In the genomic region with DNA sequence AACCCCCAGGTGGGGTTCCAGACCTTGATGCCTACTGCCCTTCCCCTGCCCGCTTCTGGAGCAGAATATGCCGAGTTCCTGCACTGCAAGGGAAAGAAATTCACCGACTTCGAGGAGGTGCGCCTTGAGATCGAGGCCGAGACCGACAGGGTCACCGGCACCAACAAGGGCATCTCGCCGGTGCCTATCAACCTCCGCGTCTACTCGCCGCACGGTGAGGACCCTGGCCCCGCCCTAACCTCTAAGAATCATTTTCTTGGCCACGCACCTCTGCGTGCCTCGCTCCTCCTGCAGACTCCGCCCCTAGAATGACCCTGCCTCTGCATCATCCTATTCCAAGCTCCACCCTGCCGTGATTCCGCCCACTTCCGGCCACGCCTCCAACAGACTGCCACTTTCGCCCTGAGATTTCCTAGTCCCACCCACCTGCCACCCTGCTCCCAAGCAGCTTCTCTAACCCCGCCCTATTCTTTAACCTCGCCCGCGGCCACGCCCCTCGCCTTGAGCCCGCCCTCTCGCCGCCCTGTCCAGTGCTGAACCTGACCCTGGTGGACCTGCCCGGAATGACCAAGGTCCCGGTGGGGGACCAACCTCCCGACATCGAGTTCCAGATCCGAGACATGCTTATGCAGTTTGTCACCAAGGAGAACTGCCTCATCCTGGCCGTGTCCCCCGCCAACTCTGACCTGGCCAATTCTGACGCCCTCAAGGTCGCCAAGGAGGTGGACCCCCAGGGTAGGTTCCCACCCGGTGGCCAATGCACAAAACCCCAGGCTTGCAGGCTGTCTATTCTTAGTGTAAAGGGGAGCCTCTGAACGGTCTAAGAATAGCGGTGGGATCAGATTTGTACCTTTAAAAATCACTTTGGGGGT, we compare ENCODE assay signal across 8 cellular contexts. TPM values are rescaled to one million over a fixed set of nuclear protein-coding genes. Genes with fewer than 3 reads are reported as not detected.
DNase-seq lines count a peak whose midpoint lies in the region; ATAC-seq, FAIRE-seq and TF ChIP-seq lines count a peak whose summit lies in the region.

No MANE protein-coding gene starts in this region.

- H3K27ac Mint-ChIP-seq in CD4-positive, CD25-positive, alpha-beta regulatory T cell = peak overlapping the region; percentile 3 to 92 (median 65)
- H3K27ac Mint-ChIP-seq in T-helper 2 cell treated with Interferon-gamma antibody and Interleukin-4, amounts not matched to agents 5 μg/mL and 100 μg/mL, for 36 hours = peak overlapping the region; percentile 28

- H3K9ac ChIP-seq in HUES64 (ENCODE audit: low read depth, low read length) = peak overlapping the region; percentile 15; the same call in 1 of the 2 replicates

- no peaks in the 10 kb centered on the region for H3K27me3 ChIP-seq in CD4-positive, CD25-positive, alpha-beta regulatory T cell (ENCODE audit: control insufficient read depth, insufficient read depth, low read length)
- no peaks in the 10 kb centered on the region for H3K27me3 ChIP-seq in HUES64 (ENCODE audit: insufficient read depth, low read length)

- DNase-seq in CD4-positive, CD25-positive, alpha-beta regulatory T cell = peak; percentile 85 to 93 (median 85)
- DNase-seq in GM20000 (ENCODE audit: low spot score) (peak; percentile 96), astrocyte of the cerebellum (ENCODE audit: low read depth) (peak; percentile 59), hippocampal formation (lab: John Stamatoyannopoulos, UW) (peak; percentile 57 to 83), retina (peak; percentile 94), urothelium cell line (ENCODE audit: low spot score) (no peak)
- peak; percentile 95 for DNase-seq in T-helper 2 cell treated with Interferon-gamma antibody and Interleukin-4, amounts not matched to agents 5 μg/mL and 100 μg/mL, for 36 hours (ENCODE audit: low spot score)

- H3K4me3 Mint-ChIP-seq in CD4-positive, CD25-positive, alpha-beta regulatory T cell = peak overlapping the region; percentile 50 to 88 (median 70)
- H3K4me3 Mint-ChIP-seq in T-helper 2 cell treated with Interferon-gamma antibody and Interleukin-4, amounts not matched to agents 5 μg/mL and 100 μg/mL, for 36 hours = peak overlapping the region; percentile 84

- no peaks in the 10 kb centered on the region for H3K9me3 ChIP-seq in CD4-positive, CD25-positive, alpha-beta regulatory T cell (ENCODE audit: control insufficient read depth in 2 of 2, low read length in 2 of 2)
- H3K9me3 ChIP-seq in HUES64 (ENCODE audit: insufficient read depth, low read depth, low read length) = no peaks in the 10 kb centered on the region

- no peaks in the 10 kb centered on the region for H3K36me3 Mint-ChIP-seq in CD4-positive, CD25-positive, alpha-beta regulatory T cell
- H3K36me3 Mint-ChIP-seq in T-helper 2 cell treated with Interferon-gamma antibody and Interleukin-4, amounts not matched to agents 5 μg/mL and 100 μg/mL, for 36 hours (ENCODE audit: low read depth) = no peaks in the 10 kb centered on the region

- FAIRE-seq in urothelium cell line (lab: Jason Lieb, UNC) = no peak

- H3K27me3 Mint-ChIP-seq in CD4-positive, CD25-positive, alpha-beta regulatory T cell = peaks cover 4% of the 10 kb centered on the region
- peaks cover 3% of the 10 kb centered on the region for H3K27me3 Mint-ChIP-seq in T-helper 2 cell treated with Interferon-gamma antibody and Interleukin-4, amounts not matched to agents 5 μg/mL and 100 μg/mL, for 36 hours (ENCODE audit: low read depth)

- peak; percentile 88 to 90 for ATAC-seq in CD4-positive, CD25-positive, alpha-beta regulatory T cell (ENCODE audit: low read depth in 2 of 2)

- in situ Hi-C loops in astrocyte of the cerebellum (cut with HindIII; ENCODE audit: low sequenced_read_pairs) = no loop called here

- H3K4me1 Mint-ChIP-seq in CD4-positive, CD25-positive, alpha-beta regulatory T cell = peaks cover 5 to 18% (median 9%) of the 10 kb centered on the region in 4 donors
- H3K4me1 Mint-ChIP-seq in T-helper 2 cell treated with Interferon-gamma antibody and Interleukin-4, amounts not matched to agents 5 μg/mL and 100 μg/mL, for 36 hours (ENCODE audit: low read depth) = peaks cover 10% of the 10 kb centered on the region

- H3K36me3 ChIP-seq in CD4-positive, CD25-positive, alpha-beta regulatory T cell (ENCODE audit: control insufficient read depth, insufficient read depth, low read length) = no peaks in the 10 kb centered on the region
- H3K36me3 ChIP-seq in HUES64 (ENCODE audit: insufficient read depth, low read length) = peaks cover 40% of the 10 kb centered on the region

- peak overlapping the region; percentile 60 for H3K4me3 ChIP-seq in CD4-positive, CD25-positive, alpha-beta regulatory T cell (ENCODE audit: low read depth, low read length)
- peak overlapping the region; percentile 44 for H3K4me3 ChIP-seq in HUES64 (ENCODE audit: low read length)
- H3K4me3 ChIP-seq in astrocyte of the cerebellum (ENCODE audit: low read depth, low read length) = peak overlapping the region; percentile 29

- peaks cover 15% of the 10 kb centered on the region for H3K4me1 ChIP-seq in CD4-positive, CD25-positive, alpha-beta regulatory T cell (ENCODE audit: control insufficient read depth, insufficient read depth, low read length, poor library complexity, severe bottlenecking)
- 0 out of 2 replicates have a peak, but pooled peaks cover 3% of the 10 kb centered on the region for H3K4me1 ChIP-seq in HUES64 (ENCODE audit: insufficient read depth, low read length)

- WGBS in HUES64 = 29% methylated on average over 47 of the region's 47 CpGs

- H3K9me3 Mint-ChIP-seq in CD4-positive, CD25-positive, alpha-beta regulatory T cell = peaks cover 0 to 1% (median 0%) of the 10 kb centered on the region in 7 donors
- no peaks in the 10 kb centered on the region for H3K9me3 Mint-ChIP-seq in T-helper 2 cell treated with Interferon-gamma antibody and Interleukin-4, amounts not matched to agents 5 μg/mL and 100 μg/mL, for 36 hours

- no peak for TF ChIP-seq CTCF in GM20000 (IDR thresholded peaks at IDR 0.05; ENCODE audit: extremely low read depth, missing control alignments)
- TF ChIP-seq CTCF in astrocyte of the cerebellum (IDR thresholded peaks at IDR 0.05; ENCODE audit: low read depth, low read length, missing control alignments) = no peak

- H3K27ac ChIP-seq in CD4-positive, CD25-positive, alpha-beta regulatory T cell (ENCODE audit: insufficient read depth, low read length, poor library complexity, severe bottlenecking) = peak overlapping the region; percentile 47
- no peak overlapping the region for H3K27ac ChIP-seq in HUES64 (ENCODE audit: low read depth, low read length)

RNA-seq across cellular contexts. Expression of gene DNM1, which starts 15.6 kb away (rescaled TPM):
- total RNA-seq in CD4-positive, CD25-positive, alpha-beta regulatory T cell = 1.5 TPM
- not detected for polyA plus RNA-seq in CD4-positive, CD25-positive, alpha-beta regulatory T cell
- 27.4 TPM for polyA plus RNA-seq in HUES64 (2013, experiment 1 of 2)
- 32.6 TPM for polyA plus RNA-seq in HUES64 (2013, experiment 2 of 2)

RNA-seq across cellular contexts. Expression of gene CIZ1, which starts 27.4 kb away (rescaled TPM):
- 128 TPM for total RNA-seq in CD4-positive, CD25-positive, alpha-beta regulatory T cell
- 1 to 10 TPM; 7.2 to 9.3 (median 8.0) TPM for polyA plus RNA-seq in CD4-positive, CD25-positive, alpha-beta regulatory T cell
- 63.2 TPM for polyA plus RNA-seq in HUES64 (2013, experiment 1 of 2)
- polyA plus RNA-seq in HUES64 (2013, experiment 2 of 2) = 73.5 TPM

RNA-seq across cellular contexts. Expression of gene GOLGA2, which starts 57.1 kb away (rescaled TPM):
- total RNA-seq in CD4-positive, CD25-positive, alpha-beta regulatory T cell = 55.8 TPM
- 1 to 10 TPM; 3.7 to 5.0 (median 4.1) TPM for polyA plus RNA-seq in CD4-positive, CD25-positive, alpha-beta regulatory T cell
- 22.2 TPM for polyA plus RNA-seq in HUES64 (2013, experiment 1 of 2)
- 24.2 TPM for polyA plus RNA-seq in HUES64 (2013, experiment 2 of 2)

RNA-seq across cellular contexts. Expression of gene SWI5, which starts 57.3 kb away (rescaled TPM):
- 10.6 TPM for total RNA-seq in CD4-positive, CD25-positive, alpha-beta regulatory T cell
- polyA plus RNA-seq in CD4-positive, CD25-positive, alpha-beta regulatory T cell = 10 to 100 TPM; 19.8 to 27.1 (median 22.5) TPM
- 19.7 TPM for polyA plus RNA-seq in HUES64 (2013, experiment 1 of 2)
- 21.7 TPM for polyA plus RNA-seq in HUES64 (2013, experiment 2 of 2)

RNA-seq across cellular contexts. Expression of gene BBLN, which starts 58.7 kb away (rescaled TPM):
- total RNA-seq in CD4-positive, CD25-positive, alpha-beta regulatory T cell = 70.9 TPM
- polyA plus RNA-seq in CD4-positive, CD25-positive, alpha-beta regulatory T cell = 100 to 1,000 TPM; 111 to 176 (median 128) TPM
- polyA plus RNA-seq in HUES64 (2013, experiment 1 of 2) = 74.1 TPM
- 91.3 TPM for polyA plus RNA-seq in HUES64 (2013, experiment 2 of 2)
